Comparison of ENCODE assay signal across 15 cellular contexts in genomic region chr7:47357863-47358262, GRCh38.
"Had no signal": no experiment of that assay in that cellular context is flagged by ENCODE, and none has a peak within 500 bp of the region (broad histone marks: within the 10 kb centered on the region; RNA-seq: fewer than 3 reads in every experiment).

No MANE protein-coding gene starts in this region.

- H3K4me3 Mint-ChIP-seq: activated CD4-positive, alpha-beta T cell treated with anti-CD3 and anti-CD28 coated beads, Interleukin-2, amount 10 ng/mL, durations not matched to agents 7 days and 5 days; activated naive CD4-positive, alpha-beta T cell treated with anti-CD3 and anti-CD28 coated beads for 36 hours; naive thymus-derived CD8-positive, alpha-beta T cell had no signal

- H3K27me3 ChIP-seq: left lung, right atrium auricular region, tibial artery had no signal

- H3K9me3 Mint-ChIP-seq: activated CD4-positive, alpha-beta T cell treated with anti-CD3 and anti-CD28 coated beads, Interleukin-2, amount 10 ng/mL, durations not matched to agents 7 days and 5 days; activated naive CD4-positive, alpha-beta T cell treated with anti-CD3 and anti-CD28 coated beads for 36 hours; activated T-helper 2 cell treated with anti-CD3 and anti-CD28 coated beads, Interferon-gamma antibody, Interleukin-2, Interleukin-4, amounts not matched to agents 10 μg/mL and 5 μg/mL and 100 μg/mL, durations not matched to agents 14 hours and 24 hours and 36 hours had no signal

- DNase-seq: activated CD4-positive, alpha-beta T cell treated with anti-CD3 and anti-CD28 coated beads, Interleukin-2, amount 10 ng/mL, durations not matched to agents 7 days and 5 days; activated CD4-positive, CD25-positive, alpha-beta regulatory T cell; activated naive CD4-positive, alpha-beta T cell treated with anti-CD3 and anti-CD28 coated beads for 36 hours; left lung; naive thymus-derived CD8-positive, alpha-beta T cell; stimulated activated CD4-positive, alpha-beta T cell treated with anti-CD3 and anti-CD28 coated beads, Interleukin-4, amount 100 ng/mL, for 24 hours; stimulated activated naive CD4-positive, alpha-beta T cell; SW 1271; tibial artery had no signal

- FAIRE-seq: endometrium, keratinocyte, TTC549 had no signal

- ATAC-seq: left lung; naive thymus-derived CD8-positive, alpha-beta T cell had no signal

- H3K9me3 ChIP-seq: left lung, mucosa of descending colon, right atrium auricular region, tibial artery had no signal

- H3K4me3 ChIP-seq: left lung, mucosa of descending colon, right atrium auricular region, tibial artery had no signal

- H3K27ac Mint-ChIP-seq: activated CD4-positive, alpha-beta T cell treated with anti-CD3 and anti-CD28 coated beads, Interleukin-2, amount 10 ng/mL, durations not matched to agents 7 days and 5 days; activated naive CD4-positive, alpha-beta T cell treated with anti-CD3 and anti-CD28 coated beads for 36 hours; activated T-helper 2 cell treated with anti-CD3 and anti-CD28 coated beads, Interferon-gamma antibody, Interleukin-2, Interleukin-4, amounts not matched to agents 10 μg/mL and 5 μg/mL and 100 μg/mL, durations not matched to agents 14 hours and 24 hours and 36 hours; naive thymus-derived CD8-positive, alpha-beta T cell had no signal

- H3K36me3 ChIP-seq: right atrium auricular region, tibial artery had no signal

- H3K27me3 Mint-ChIP-seq: activated CD4-positive, alpha-beta T cell treated with anti-CD3 and anti-CD28 coated beads, Interleukin-2, amount 10 ng/mL, durations not matched to agents 7 days and 5 days had no signal

- H3K36me3 Mint-ChIP-seq: naive thymus-derived CD8-positive, alpha-beta T cell had no signal

- H3K27ac ChIP-seq: left lung, tibial artery had no signal
